Comparison of ENCODE assay signal across 21 cellular contexts in the genomic region with DNA sequence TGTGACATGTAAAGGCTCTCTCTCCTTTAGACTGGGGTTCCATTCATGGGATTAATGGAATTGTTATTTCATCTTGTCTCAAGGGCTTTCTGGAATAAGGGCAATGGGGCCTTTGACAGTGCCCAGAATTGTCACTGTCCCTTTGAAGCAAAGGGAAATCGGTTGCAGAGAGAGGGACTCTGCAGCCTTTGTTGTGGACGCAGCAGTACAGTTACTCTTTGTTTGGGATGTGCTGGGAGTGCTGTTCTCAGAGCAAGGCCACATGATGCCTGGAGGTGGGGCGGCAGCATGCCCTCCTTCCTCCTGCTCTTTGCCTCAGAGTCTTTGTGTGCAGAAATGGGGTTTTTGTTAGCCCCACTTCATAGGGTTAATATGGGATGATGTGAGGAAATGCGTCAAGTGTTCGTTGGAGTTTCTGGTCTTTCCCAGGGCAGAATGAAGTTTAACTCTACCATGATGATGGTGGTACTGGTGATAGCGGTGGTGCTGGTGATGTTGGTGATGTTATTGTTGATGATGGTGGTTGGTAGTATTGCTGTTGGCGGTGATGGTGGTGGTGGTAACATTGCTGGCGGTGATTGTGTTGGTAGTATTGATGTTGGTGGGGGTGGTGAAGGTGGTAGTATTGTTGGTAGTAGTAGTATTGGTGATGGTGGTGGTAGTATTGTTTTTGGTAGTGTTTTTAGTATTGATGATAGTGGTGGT. TPM values are rescaled to one million over a fixed set of nuclear protein-coding genes. Genes with fewer than 3 reads are reported as not detected.
"Had no signal": no experiment of that assay in that cellular context is flagged by ENCODE, and none has a peak within 500 bp of the region (broad histone marks: within the 10 kb centered on the region; RNA-seq: fewer than 3 reads in every experiment).

No MANE protein-coding gene starts in this region.

- DNase-seq: activated CD4-positive, alpha-beta T cell treated with anti-CD3 and anti-CD28 coated beads, Interleukin-2, amount 10 ng/mL, durations not matched to agents 7 days and 5 days; activated CD4-positive, CD25-positive, alpha-beta regulatory T cell; activated CD8-positive, alpha-beta T cell treated with anti-CD3 and anti-CD28 coated beads, Interleukin-2, amount 10 ng/mL, durations not matched to agents 7 days and 5 days; activated naive CD4-positive, alpha-beta T cell treated with anti-CD3 and anti-CD28 coated beads for 36 hours; activated T-cell treated with anti-CD3 and anti-CD28 coated beads, Interleukin-2, amount 50 U/mL, for 24 hours; anterior cingulate cortex; central memory CD4-positive, alpha-beta T cell; colonic mucosa; lower lobe of right lung; SK-N-SH; stimulated activated CD4-positive, alpha-beta T cell treated with anti-CD3 and anti-CD28 coated beads, Interleukin-2, amount 100 ng/mL, for 24 hours; stimulated activated naive CD8-positive, alpha-beta T cell treated with anti-CD3 and anti-CD28 coated beads, Interleukin-15, Interleukin-2, amounts not matched to agents 100 U/mL and 50 U/mL, for 24 hours; T-helper 1 cell; T1000; upper lobe of left lung had no signal

- H3K36me3 ChIP-seq: colonic mucosa, lower lobe of right lung, right atrium auricular region, suprapubic skin, upper lobe of left lung had no signal

- H3K27ac ChIP-seq: colonic mucosa, hepatocyte, lower lobe of right lung, right atrium auricular region, suprapubic skin, upper lobe of left lung had no signal

- H3K9me3 ChIP-seq: colonic mucosa, lower lobe of right lung, right atrium auricular region, SK-N-SH, suprapubic skin, upper lobe of left lung had no signal

- FAIRE-seq: islet of Langerhans had no signal

- H3K4me1 ChIP-seq: colonic mucosa, lower lobe of right lung, right atrium auricular region, upper lobe of left lung had no signal

- H2AFZ ChIP-seq: hepatocyte had no signal

- ATAC-seq: activated CD8-positive, alpha-beta T cell treated with anti-CD3 and anti-CD28 coated beads, Interleukin-2, amount 10 ng/mL, durations not matched to agents 7 days and 5 days; esophagus mucosa; lower lobe of right lung; natural killer cell treated with Interleukin-12 subunit alpha and Interleukin-12 subunit beta and Interleukin-15 and Interleukin-18, amount 100 ng/mL, for 72 hours; stimulated activated naive CD8-positive, alpha-beta T cell treated with anti-CD3 and anti-CD28 coated beads, Interleukin-15, Interleukin-2, amounts not matched to agents 100 U/mL and 50 U/mL, for 24 hours had no signal

- H3K4me3 ChIP-seq: colonic mucosa, hepatocyte, lower lobe of right lung, right atrium auricular region, suprapubic skin, upper lobe of left lung had no signal

- H3K4me2 ChIP-seq: hepatocyte, SK-N-SH had no signal

- H3K9ac ChIP-seq: SK-N-SH had no signal

- H3K27me3 ChIP-seq: colonic mucosa, hepatocyte, right atrium auricular region, suprapubic skin, upper lobe of left lung had no signal

RNA-seq across cellular contexts. Expression of gene DOCK1, which starts 45.3 kb away (rescaled TPM):
- total RNA-seq: activated CD8-positive, alpha-beta T cell treated with anti-CD3 and anti-CD28 coated beads, Interleukin-2, amount 10 ng/mL, durations not matched to agents 7 days and 5 days had no signal
